ENCODE assay signal across 8 cellular contexts in genomic region chr16:88019041-88019846, GRCh38.
A peak's percentile ranks its signal among the peaks of the same experiment; 100 is the strongest.
DNase-seq lines count a peak whose midpoint lies in the region; TF ChIP-seq lines count a peak whose summit lies in the region.
"Not testable (repeated sequence)": the region's sequence is repeated elsewhere in the genome, so short reads cannot be mapped to it uniquely, and the experiment has no call there.

No MANE protein-coding gene starts in this region.

- peak; percentile 68 for DNase-seq in BE2C
- DNase-seq in GM23248, result peak; percentile 7
- peak; percentile 76 for DNase-seq in NCI-H82 (lab: John Stamatoyannopoulos, UW)
- peak; percentile 6 for DNase-seq in fibroblast of mammary gland (ENCODE audit: low read depth)
- DNase-seq in ovary, result peak; percentile 49 to 82 (median 66)

- H3K4me1 Mint-ChIP-seq in brain, result peaks cover 24% of the 10 kb centered on the region

- TF ChIP-seq CTCF in BE2C (IDR thresholded peaks at IDR 0.05; ENCODE audit: low read depth, low read length); brain (conservative IDR thresholded peaks at IDR 0.05); fibroblast of mammary gland (conservative IDR thresholded peaks at IDR 0.05; ENCODE audit: control insufficient read depth, insufficient read depth, low read depth, low read length); ovary (IDR thresholded peaks at IDR 0.05): not testable (repeated sequence)

- H3K4me3 Mint-ChIP-seq in brain, result not testable (repeated sequence)

- intact Hi-C loops in ovary (cut with DNase I), result not testable (repeated sequence)

- not testable (repeated sequence) for H3K9me2 ChIP-seq in GM23248 (ENCODE audit: insufficient read depth)

- H3K79me2 ChIP-seq in GM23248 (ENCODE audit: insufficient read depth), result not testable (repeated sequence)

- not testable (repeated sequence) for TF ChIP-seq EP300 in ovary (IDR thresholded peaks at IDR 0.05)

- H3K27ac ChIP-seq in GM23248; subcutaneous abdominal adipose tissue (ENCODE audit: low read depth, low read length): not testable (repeated sequence)
- H3K27ac ChIP-seq in ovary, result peak overlapping the region in 1 of 2 donors; percentile 59

- not testable (repeated sequence) for H3K4me1 ChIP-seq in BE2C; GM23248 (ENCODE audit: insufficient read depth); iPS-15b (ENCODE audit: control insufficient read depth, insufficient read depth, low read length); ovary (ENCODE audit: insufficient read depth)
- peaks cover 0 to 30% (median 23%) of the 10 kb centered on the region in 5 donors for H3K4me1 ChIP-seq in subcutaneous abdominal adipose tissue (ENCODE audit: control insufficient read depth in 5 of 5, insufficient read depth in 5 of 5, low read length in 5 of 5)

- H3K9ac ChIP-seq in GM23248; iPS-15b (ENCODE audit: low read depth, low read length); subcutaneous abdominal adipose tissue (ENCODE audit: low read length in 5 of 5): not testable (repeated sequence)

- peak overlapping the region in 3 of 5 experiments; percentile 52 to 76 (median 67) for H3K27ac Mint-ChIP-seq in brain

- not testable (repeated sequence) for H3K27me3 ChIP-seq in BE2C; GM23248 (replicated peaks; ENCODE audit: insufficient read depth); iPS-15b (ENCODE audit: control insufficient read depth, insufficient read depth, low read length); ovary; subcutaneous abdominal adipose tissue (ENCODE audit: control insufficient read depth in 5 of 5, insufficient read depth in 4 of 5, low read length in 5 of 5)

- not testable (repeated sequence) for H3F3A ChIP-seq in GM23248 (ENCODE audit: insufficient read depth)

- H3K4me2 ChIP-seq in GM23248 (ENCODE audit: unreplicated experiment), result not testable (repeated sequence)

- H3K36me3 Mint-ChIP-seq in brain, result peaks cover 24% of the 10 kb centered on the region

- H3K4me3 ChIP-seq in BE2C (ENCODE audit: low read depth, low read length) (peak overlapping the region; percentile 39), iPS-15b (ENCODE audit: low read depth, low read length) (peak overlapping the region; percentile 16), subcutaneous abdominal adipose tissue (ENCODE audit: low read depth in 1 of 5, low read length in 5 of 5) (peak overlapping the region in 3 of 5 donors; percentile 26 to 33 (median 29))
- H3K4me3 ChIP-seq in GM23248; fibroblast of mammary gland (ENCODE audit: control insufficient read depth, low read depth, low read length); ovary: not testable (repeated sequence)

- not testable (repeated sequence) for H3K9me3 ChIP-seq in BE2C; GM23248 (ENCODE audit: low read depth); iPS-15b (ENCODE audit: control insufficient read depth, insufficient read depth, low read length); ovary; subcutaneous abdominal adipose tissue (ENCODE audit: control insufficient read depth in 5 of 5, low read length in 5 of 5)

- H3K9me3 Mint-ChIP-seq in brain, result not testable (repeated sequence)

- H3K36me3 ChIP-seq in BE2C; GM23248 (ENCODE audit: low read depth); iPS-15b (ENCODE audit: control insufficient read depth, insufficient read depth, low read length); ovary: not testable (repeated sequence)
- peaks cover 0 to 48% (median 13%) of the 10 kb centered on the region in 5 donors for H3K36me3 ChIP-seq in subcutaneous abdominal adipose tissue (ENCODE audit: control insufficient read depth in 5 of 5, insufficient read depth in 5 of 5, low read length in 5 of 5)

- not testable (repeated sequence) for H3K27me3 Mint-ChIP-seq in brain

- in situ Hi-C loops in GM23248 (cut with MboI), result not testable (repeated sequence)

- 48 to 88% methylated on average over 27 to 60 of the region's 61 CpGs for WGBS in GM23248 (ENCODE audit: low coverage in 1 of 2, low lambda C conversion rate in 2 of 2, missing lambda C conversion rate in 2 of 2), 2 experiments
- 41 to 63% (median 50%) methylated on average over 31 to 61 of the region's 61 CpGs for WGBS in ovary, 3 donors

- not testable (repeated sequence) for H2AFZ ChIP-seq in GM23248

- TF ChIP-seq POLR2A in ovary (IDR thresholded peaks at IDR 0.05), result not testable (repeated sequence)

- H4K20me1 ChIP-seq in GM23248 (ENCODE audit: insufficient read depth), result not testable (repeated sequence)

Comparison
In these comparisons a context has a peak if more than half of its experiments do, and no peak if none do; other contexts are left out.
1. DNase-seq: peak in every context shown above with its lines; median percentile 76 in NCI-H82; 68 in BE2C; 66 in ovary; 7 in GM23248; 6 in fibroblast of mammary gland.